Comparison of ENCODE assay signal across 1 cellular context in genomic region chr17:80991645-80992076, GRCh38.
A peak's percentile ranks its signal among the peaks of the same experiment; 100 is the strongest.
TF ChIP-seq lines count a peak whose summit lies in the region.

Gene CHMP6, plus strand, starts transcription at chr17:80991841. Its CDS starts 78 bp downstream, at chr17:80991919.

TF ChIP-seq in HepG2, 621 proteins besides CTCF, POLR2A, EP300 and RAD21 (continued from another document and continues in another):
- no peak for TF ChIP-seq ZNF800 (CRISPR knock-in tag; IDR thresholded peaks at IDR 0.05)
- TF ChIP-seq XRCC5 (optimal IDR thresholded peaks at IDR 0.05; ENCODE audit: low read length), result peak; percentile 29
- TF ChIP-seq ZNF33B (CRISPR knock-in tag; IDR thresholded peaks at IDR 0.05), result peak; percentile 76; the same call in 1 of the 2 replicates
- TF ChIP-seq KMT2B (CRISPR knock-in tag; IDR thresholded peaks at IDR 0.05), result no peak
- no peak for TF ChIP-seq FLYWCH1 (CRISPR knock-in tag; IDR thresholded peaks at IDR 0.05)
- TF ChIP-seq TBX2 (CRISPR knock-in tag; IDR thresholded peaks at IDR 0.05; ENCODE audit: borderline replicate concordance), result no peak
- no peak for TF ChIP-seq KLF11 (CRISPR knock-in tag; IDR thresholded peaks at IDR 0.05)
- 0 out of 2 replicates have a peak, but pooled peaks have one; percentile 32 for TF ChIP-seq HNRNPL (IDR thresholded peaks at IDR 0.05; ENCODE audit: low read depth, low read length)
- no peak for TF ChIP-seq TAF15 (IDR thresholded peaks at IDR 0.05; ENCODE audit: low read depth, low read length, poor library complexity, severe bottlenecking)
- TF ChIP-seq, protein P1, sequence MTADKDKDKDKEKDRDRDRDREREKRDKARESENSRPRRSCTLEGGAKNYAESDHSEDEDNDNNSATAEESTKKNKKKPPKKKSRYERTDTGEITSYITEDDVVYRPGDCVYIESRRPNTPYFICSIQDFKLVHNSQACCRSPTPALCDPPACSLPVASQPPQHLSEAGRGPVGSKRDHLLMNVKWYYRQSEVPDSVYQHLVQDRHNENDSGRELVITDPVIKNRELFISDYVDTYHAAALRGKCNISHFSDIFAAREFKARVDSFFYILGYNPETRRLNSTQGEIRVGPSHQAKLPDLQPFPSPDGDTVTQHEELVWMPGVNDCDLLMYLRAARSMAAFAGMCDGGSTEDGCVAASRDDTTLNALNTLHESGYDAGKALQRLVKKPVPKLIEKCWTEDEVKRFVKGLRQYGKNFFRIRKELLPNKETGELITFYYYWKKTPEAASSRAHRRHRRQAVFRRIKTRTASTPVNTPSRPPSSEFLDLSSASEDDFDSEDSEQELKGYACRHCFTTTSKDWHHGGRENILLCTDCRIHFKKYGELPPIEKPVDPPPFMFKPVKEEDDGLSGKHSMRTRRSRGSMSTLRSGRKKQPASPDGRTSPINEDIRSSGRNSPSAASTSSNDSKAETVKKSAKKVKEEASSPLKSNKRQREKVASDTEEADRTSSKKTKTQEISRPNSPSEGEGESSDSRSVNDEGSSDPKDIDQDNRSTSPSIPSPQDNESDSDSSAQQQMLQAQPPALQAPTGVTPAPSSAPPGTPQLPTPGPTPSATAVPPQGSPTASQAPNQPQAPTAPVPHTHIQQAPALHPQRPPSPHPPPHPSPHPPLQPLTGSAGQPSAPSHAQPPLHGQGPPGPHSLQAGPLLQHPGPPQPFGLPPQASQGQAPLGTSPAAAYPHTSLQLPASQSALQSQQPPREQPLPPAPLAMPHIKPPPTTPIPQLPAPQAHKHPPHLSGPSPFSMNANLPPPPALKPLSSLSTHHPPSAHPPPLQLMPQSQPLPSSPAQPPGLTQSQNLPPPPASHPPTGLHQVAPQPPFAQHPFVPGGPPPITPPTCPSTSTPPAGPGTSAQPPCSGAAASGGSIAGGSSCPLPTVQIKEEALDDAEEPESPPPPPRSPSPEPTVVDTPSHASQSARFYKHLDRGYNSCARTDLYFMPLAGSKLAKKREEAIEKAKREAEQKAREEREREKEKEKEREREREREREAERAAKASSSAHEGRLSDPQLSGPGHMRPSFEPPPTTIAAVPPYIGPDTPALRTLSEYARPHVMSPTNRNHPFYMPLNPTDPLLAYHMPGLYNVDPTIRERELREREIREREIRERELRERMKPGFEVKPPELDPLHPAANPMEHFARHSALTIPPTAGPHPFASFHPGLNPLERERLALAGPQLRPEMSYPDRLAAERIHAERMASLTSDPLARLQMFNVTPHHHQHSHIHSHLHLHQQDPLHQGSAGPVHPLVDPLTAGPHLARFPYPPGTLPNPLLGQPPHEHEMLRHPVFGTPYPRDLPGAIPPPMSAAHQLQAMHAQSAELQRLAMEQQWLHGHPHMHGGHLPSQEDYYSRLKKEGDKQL (CRISPR knock-in tag; IDR thresholded peaks at IDR 0.05; ENCODE audit: low read depth), result 0 out of 2 replicates have a peak, but pooled peaks have one; percentile 23
- TF ChIP-seq ZNF234 (CRISPR knock-in tag; conservative IDR thresholded peaks at IDR 0.05), result no peak
- TF ChIP-seq KLF15 (CRISPR knock-in tag; IDR thresholded peaks at IDR 0.05; ENCODE audit: borderline replicate concordance), result no peak
- 0 out of 2 replicates have a peak, but pooled peaks have one; percentile 57 for TF ChIP-seq ZNF431 (CRISPR knock-in tag; IDR thresholded peaks at IDR 0.05; ENCODE audit: borderline replicate concordance, low read depth)
- TF ChIP-seq ZNF362 (CRISPR knock-in tag; IDR thresholded peaks at IDR 0.05; ENCODE audit: borderline replicate concordance), result peak; percentile 7; the same call in 1 of the 2 replicates
- TF ChIP-seq RBFOX2 (IDR thresholded peaks at IDR 0.05; ENCODE audit: low read depth, low read length), result peak; percentile 80
- TF ChIP-seq, protein P2, sequence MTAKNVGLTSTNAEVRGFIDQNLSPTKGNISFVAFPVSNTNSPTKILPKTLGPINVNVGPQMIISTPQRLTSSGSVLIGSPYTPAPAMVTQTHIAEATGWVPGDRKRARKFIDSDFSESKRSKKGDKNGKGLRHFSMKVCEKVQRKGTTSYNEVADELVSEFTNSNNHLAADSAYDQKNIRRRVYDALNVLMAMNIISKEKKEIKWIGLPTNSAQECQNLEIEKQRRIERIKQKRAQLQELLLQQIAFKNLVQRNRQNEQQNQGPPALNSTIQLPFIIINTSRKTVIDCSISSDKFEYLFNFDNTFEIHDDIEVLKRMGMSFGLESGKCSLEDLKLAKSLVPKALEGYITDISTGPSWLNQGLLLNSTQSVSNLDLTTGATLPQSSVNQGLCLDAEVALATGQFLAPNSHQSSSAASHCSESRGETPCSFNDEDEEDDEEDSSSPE (CRISPR knock-in tag; IDR thresholded peaks at IDR 0.05), result no peak
- TF ChIP-seq ZNF747 (CRISPR knock-in tag; IDR thresholded peaks at IDR 0.05; ENCODE audit: borderline replicate concordance), result no peak
- no peak for TF ChIP-seq ZNF253 (CRISPR knock-in tag; IDR thresholded peaks at IDR 0.05; ENCODE audit: borderline replicate concordance)
- TF ChIP-seq PAWR (CRISPR knock-in tag; IDR thresholded peaks at IDR 0.05; ENCODE audit: borderline replicate concordance), result no peak
- no peak for TF ChIP-seq PCBP2 (optimal IDR thresholded peaks at IDR 0.05; ENCODE audit: low read depth, low read length, poor library complexity, severe bottlenecking)
- TF ChIP-seq, protein P3, sequence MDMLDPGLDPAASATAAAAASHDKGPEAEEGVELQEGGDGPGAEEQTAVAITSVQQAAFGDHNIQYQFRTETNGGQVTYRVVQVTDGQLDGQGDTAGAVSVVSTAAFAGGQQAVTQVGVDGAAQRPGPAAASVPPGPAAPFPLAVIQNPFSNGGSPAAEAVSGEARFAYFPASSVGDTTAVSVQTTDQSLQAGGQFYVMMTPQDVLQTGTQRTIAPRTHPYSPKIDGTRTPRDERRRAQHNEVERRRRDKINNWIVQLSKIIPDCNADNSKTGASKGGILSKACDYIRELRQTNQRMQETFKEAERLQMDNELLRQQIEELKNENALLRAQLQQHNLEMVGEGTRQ (IDR thresholded peaks at IDR 0.05; ENCODE audit: low read depth, low read length), result no peak
- TF ChIP-seq, protein P3 (CRISPR knock-in tag; IDR thresholded peaks at IDR 0.05; ENCODE audit: borderline replicate concordance), result no peak
- TF ChIP-seq MAFG (CRISPR knock-in tag; IDR thresholded peaks at IDR 0.05), result no peak
- peak; percentile 45; the same call in 1 of the 2 replicates for TF ChIP-seq EEA1 (CRISPR knock-in tag; IDR thresholded peaks at IDR 0.05; ENCODE audit: borderline replicate concordance)
- TF ChIP-seq NFIB (CRISPR knock-in tag; IDR thresholded peaks at IDR 0.05; ENCODE audit: borderline replicate concordance), result no peak
- no peak for TF ChIP-seq BATF2 (CRISPR knock-in tag; IDR thresholded peaks at IDR 0.05)
- no peak for TF ChIP-seq MTA3 (CRISPR knock-in tag; IDR thresholded peaks at IDR 0.05)
- no peak for TF ChIP-seq BRF2 (CRISPR knock-in tag; IDR thresholded peaks at IDR 0.05)
- TF ChIP-seq MTERF4 (CRISPR knock-in tag; IDR thresholded peaks at IDR 0.05), result no peak
- no peak for TF ChIP-seq SMARCC2 (IDR thresholded peaks at IDR 0.05)
- TF ChIP-seq FOXK2 (IDR thresholded peaks at IDR 0.05), result no peak
- TF ChIP-seq MAFF (IDR thresholded peaks at IDR 0.05; ENCODE audit: low read depth, low read length), result no peak
- TF ChIP-seq, protein P4, sequence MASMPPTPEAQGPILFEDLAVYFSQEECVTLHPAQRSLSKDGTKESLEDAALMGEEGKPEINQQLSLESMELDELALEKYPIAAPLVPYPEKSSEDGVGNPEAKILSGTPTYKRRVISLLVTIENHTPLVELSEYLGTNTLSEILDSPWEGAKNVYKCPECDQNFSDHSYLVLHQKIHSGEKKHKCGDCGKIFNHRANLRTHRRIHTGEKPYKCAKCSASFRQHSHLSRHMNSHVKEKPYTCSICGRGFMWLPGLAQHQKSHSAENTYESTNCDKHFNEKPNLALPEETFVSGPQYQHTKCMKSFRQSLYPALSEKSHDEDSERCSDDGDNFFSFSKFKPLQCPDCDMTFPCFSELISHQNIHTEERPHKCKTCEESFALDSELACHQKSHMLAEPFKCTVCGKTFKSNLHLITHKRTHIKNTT (CRISPR knock-in tag; IDR thresholded peaks at IDR 0.05), result no peak
- TF ChIP-seq FOXP1 (IDR thresholded peaks at IDR 0.05), result no peak
- TF ChIP-seq FOXP1 (CRISPR knock-in tag; IDR thresholded peaks at IDR 0.05), result no peak
- peak; percentile 69; the same call in 1 of the 2 replicates for TF ChIP-seq SIN3B (IDR thresholded peaks at IDR 0.05; ENCODE audit: low read length)
- peak; percentile 53; the same call in 1 of the 2 replicates for TF ChIP-seq MAZ (IDR thresholded peaks at IDR 0.05; ENCODE audit: borderline replicate concordance, low read depth, low read length)
- TF ChIP-seq MAZ (CRISPR knock-in tag; IDR thresholded peaks at IDR 0.05; ENCODE audit: low read depth), result no peak
- no peak for TF ChIP-seq ZNF609 (CRISPR knock-in tag; IDR thresholded peaks at IDR 0.05; ENCODE audit: borderline replicate concordance)
- no peak for TF ChIP-seq ZNF44 (CRISPR knock-in tag; IDR thresholded peaks at IDR 0.05)
- 0 out of 2 replicates have a peak, but pooled peaks have one; percentile 73 for TF ChIP-seq ZNF558 (CRISPR knock-in tag; IDR thresholded peaks at IDR 0.05; ENCODE audit: borderline replicate concordance)
